In the genomic region with DNA sequence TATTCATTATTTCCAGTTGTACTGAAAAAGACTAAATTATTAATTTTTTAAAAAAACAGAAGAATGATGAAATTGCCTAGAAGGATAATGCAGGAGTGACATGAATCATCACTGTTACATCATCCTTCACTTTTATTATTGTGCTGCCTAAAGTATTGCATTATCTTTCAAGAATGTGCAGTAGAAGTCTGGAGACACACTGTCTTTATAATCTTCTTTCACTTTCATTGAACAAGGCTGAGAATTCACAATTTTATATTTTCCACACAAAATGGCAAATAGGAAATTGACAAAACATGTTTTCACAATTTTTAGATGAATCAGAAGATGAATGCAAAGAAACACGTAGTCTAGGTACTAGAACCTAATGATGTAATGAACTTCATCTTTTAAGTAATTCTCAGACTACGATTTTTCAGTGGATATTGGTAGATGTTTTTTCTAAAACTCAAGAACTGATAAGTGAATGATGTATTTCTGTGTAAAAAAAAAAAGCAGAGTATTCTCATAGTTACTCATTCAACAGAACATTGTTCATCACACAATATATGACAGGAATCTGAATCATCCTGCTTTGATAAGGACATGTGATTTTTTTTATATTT, we compare ENCODE assay signal across 11 cellular contexts.
A peak's percentile ranks its signal among the peaks of the same experiment; 100 is the strongest.
DNase-seq lines count a peak whose midpoint lies in the region; ATAC-seq and TF ChIP-seq lines count a peak whose summit lies in the region.
"Had no signal": no experiment of that assay in that cellular context is flagged by ENCODE, and none has a peak within 500 bp of the region (broad histone marks: within the 10 kb centered on the region; RNA-seq: fewer than 3 reads in every experiment).

No MANE protein-coding gene starts in this region.

- H3K27ac Mint-ChIP-seq in activated CD8-positive, alpha-beta memory T cell treated with anti-CD3 and anti-CD28 coated beads, Interleukin-2, amount 10 ng/mL, durations not matched to agents 7 days and 5 days: peak overlapping the region; percentile 78
- H3K27ac Mint-ChIP-seq: CD8-positive, alpha-beta memory T cell had no signal

- DNase-seq in activated CD8-positive, alpha-beta memory T cell treated with anti-CD3 and anti-CD28 coated beads, Interleukin-2, amount 10 ng/mL, durations not matched to agents 7 days and 5 days: no peak
- DNase-seq in activated CD8-positive, alpha-beta memory T cell treated with anti-CD3 and anti-CD28 coated beads, Interleukin-2, amount 50 U/mL, for 48 hours: no peak
- peak; percentile 48 for DNase-seq in OCI-LY7 (ENCODE audit: low spot score)
- DNase-seq in dedifferentiated amniotic fluid mesenchymal stem cell (ENCODE audit: extremely low spot score): peak; percentile 83
- no peak for DNase-seq in stimulated activated naive CD8-positive, alpha-beta T cell treated with anti-CD3 and anti-CD28 coated beads, Interleukin-15, Interleukin-2, amounts not matched to agents 100 U/mL and 50 U/mL, for 24 hours
- no peak for DNase-seq in occipital lobe (lab: John Stamatoyannopoulos, UW)
- DNase-seq: CD8-positive, alpha-beta memory T cell; SHP77 treated with DMSO at 0.1 percent for 48 hours had no signal

- H3K4me3 ChIP-seq in OCI-LY7 (ENCODE audit: low read depth, low read length, poor library complexity, severe bottlenecking): peak overlapping the region; percentile 25
- H3K4me3 ChIP-seq: right atrium auricular region had no signal

- H3K4me3 Mint-ChIP-seq in activated CD8-positive, alpha-beta memory T cell treated with anti-CD3 and anti-CD28 coated beads, Interleukin-2, amount 10 ng/mL, durations not matched to agents 7 days and 5 days: peak overlapping the region; percentile 40

- peaks cover 23% of the 10 kb centered on the region for H3K36me3 ChIP-seq in OCI-LY7 (ENCODE audit: insufficient read depth, low read length)
- H3K36me3 ChIP-seq: right atrium auricular region had no signal

- H3K9me2 ChIP-seq in OCI-LY7 (ENCODE audit: insufficient read depth, low read length): no peaks in the 10 kb centered on the region

- no peaks in the 10 kb centered on the region for H3K27me3 Mint-ChIP-seq in activated CD8-positive, alpha-beta memory T cell treated with anti-CD3 and anti-CD28 coated beads, Interleukin-2, amount 10 ng/mL, durations not matched to agents 7 days and 5 days
- H3K27me3 Mint-ChIP-seq: CD8-positive, alpha-beta memory T cell had no signal

- H3K4me2 ChIP-seq in OCI-LY7 (ENCODE audit: low read length): peak overlapping the region; percentile 59

- no peak for TF ChIP-seq CTCF in OCI-LY7 (conservative IDR thresholded peaks at IDR 0.05; ENCODE audit: low read length)

- BruUV-seq in OCI-LY7 (replicated peaks; lab: Mats Ljungman, UMichigan): TSS peak; percentile 28

- H3K27ac ChIP-seq in OCI-LY7 (ENCODE audit: low read depth, low read length, poor library complexity, severe bottlenecking): peak overlapping the region; percentile 99

- H3K9me3 ChIP-seq in OCI-LY7 (ENCODE audit: low read length): peaks cover 15% of the 10 kb centered on the region; the same call in 1 of the 2 replicates
- H3K9me3 ChIP-seq: right atrium auricular region had no signal

- intact Hi-C loops in OCI-LY7 (cut with micrococcal nuclease; ENCODE audit: unreplicated experiment): loop anchor here (5.0 kb wide), 1 partner anchor 149 kb away; no protein-coding TSS in a partner anchor

- peaks cover 33% of the 10 kb centered on the region for H3K4me1 Mint-ChIP-seq in activated CD8-positive, alpha-beta memory T cell treated with anti-CD3 and anti-CD28 coated beads, Interleukin-2, amount 10 ng/mL, durations not matched to agents 7 days and 5 days

- POLR2A ChIA-PET in OCI-LY7 (lab: Charles Lee): interaction anchor here (0.7 to 1.5 kb wide), 2 partner anchors 10 to 501 kb away, joined by 3 read pairs; no protein-coding TSS in a partner anchor

- H4K20me1 ChIP-seq in OCI-LY7 (ENCODE audit: insufficient read depth, low read length): no peaks in the 10 kb centered on the region

- CTCF ChIA-PET in activated CD8-positive, alpha-beta memory T cell treated with anti-CD3 and anti-CD28 coated beads, Interleukin-2, amount 10 ng/mL, durations not matched to agents 7 days and 5 days (lab: Charles Lee): no interaction called here
- CTCF ChIA-PET in OCI-LY7 (lab: Charles Lee; ENCODE audit: unreplicated experiment): no interaction called here

- H3K4me1 ChIP-seq in OCI-LY7 (ENCODE audit: insufficient read depth, low read length, poor library complexity, severe bottlenecking): peaks cover 94% of the 10 kb centered on the region

- H3K79me2 ChIP-seq in OCI-LY7 (ENCODE audit: insufficient read depth, low read depth, low read length): peaks cover 87% of the 10 kb centered on the region

- H2AFZ ChIP-seq in OCI-LY7 (ENCODE audit: low read length): no peak overlapping the region; the same call in 1 of the 2 replicates

- peak; percentile 63 for ATAC-seq in activated CD8-positive, alpha-beta memory T cell treated with anti-CD3 and anti-CD28 coated beads, Interleukin-2, amount 10 ng/mL, durations not matched to agents 7 days and 5 days
- ATAC-seq in stimulated activated naive CD8-positive, alpha-beta T cell treated with anti-CD3 and anti-CD28 coated beads, Interleukin-15, Interleukin-2, amounts not matched to agents 100 U/mL and 50 U/mL, for 24 hours: peak; percentile 70
- ATAC-seq in HG02798 (IDR thresholded peaks at IDR 0.05; ENCODE audit: poor library complexity, unreplicated experiment) (no peak), GM18517 (IDR thresholded peaks at IDR 0.05; ENCODE audit: unreplicated experiment) (no peak)

- H3K36me3 Mint-ChIP-seq in activated CD8-positive, alpha-beta memory T cell treated with anti-CD3 and anti-CD28 coated beads, Interleukin-2, amount 10 ng/mL, durations not matched to agents 7 days and 5 days: peaks cover 15% of the 10 kb centered on the region

- no peaks in the 10 kb centered on the region for H3K9me3 Mint-ChIP-seq in activated CD8-positive, alpha-beta memory T cell treated with anti-CD3 and anti-CD28 coated beads, Interleukin-2, amount 10 ng/mL, durations not matched to agents 7 days and 5 days (ENCODE audit: low read depth)
- H3K9me3 Mint-ChIP-seq: CD8-positive, alpha-beta memory T cell had no signal

Comparison
In these comparisons a context has a peak if more than half of its experiments do, and no peak if none do; other contexts are left out.
1. ATAC-seq: peak in activated CD8-positive, alpha-beta memory T cell treated with anti-CD3 and anti-CD28 coated beads, Interleukin-2, amount 10 ng/mL, durations not matched to agents 7 days and 5 days (single experiment) and stimulated activated naive CD8-positive, alpha-beta T cell treated with anti-CD3 and anti-CD28 coated beads, Interleukin-15, Interleukin-2, amounts not matched to agents 100 U/mL and 50 U/mL, for 24 hours (single experiment); none in HG02798 (single experiment) and GM18517 (single experiment).
2. DNase-seq: peak in OCI-LY7 (single experiment) and dedifferentiated amniotic fluid mesenchymal stem cell (single experiment); none in activated CD8-positive, alpha-beta memory T cell treated with anti-CD3 and anti-CD28 coated beads, Interleukin-2, amount 10 ng/mL, durations not matched to agents 7 days and 5 days (single experiment), activated CD8-positive, alpha-beta memory T cell treated with anti-CD3 and anti-CD28 coated beads, Interleukin-2, amount 50 U/mL, for 48 hours (single experiment), stimulated activated naive CD8-positive, alpha-beta T cell treated with anti-CD3 and anti-CD28 coated beads, Interleukin-15, Interleukin-2, amounts not matched to agents 100 U/mL and 50 U/mL, for 24 hours (single experiment) and occipital lobe (single experiment).